ENCODE assay signal across 26 cellular contexts in the genomic region with DNA sequence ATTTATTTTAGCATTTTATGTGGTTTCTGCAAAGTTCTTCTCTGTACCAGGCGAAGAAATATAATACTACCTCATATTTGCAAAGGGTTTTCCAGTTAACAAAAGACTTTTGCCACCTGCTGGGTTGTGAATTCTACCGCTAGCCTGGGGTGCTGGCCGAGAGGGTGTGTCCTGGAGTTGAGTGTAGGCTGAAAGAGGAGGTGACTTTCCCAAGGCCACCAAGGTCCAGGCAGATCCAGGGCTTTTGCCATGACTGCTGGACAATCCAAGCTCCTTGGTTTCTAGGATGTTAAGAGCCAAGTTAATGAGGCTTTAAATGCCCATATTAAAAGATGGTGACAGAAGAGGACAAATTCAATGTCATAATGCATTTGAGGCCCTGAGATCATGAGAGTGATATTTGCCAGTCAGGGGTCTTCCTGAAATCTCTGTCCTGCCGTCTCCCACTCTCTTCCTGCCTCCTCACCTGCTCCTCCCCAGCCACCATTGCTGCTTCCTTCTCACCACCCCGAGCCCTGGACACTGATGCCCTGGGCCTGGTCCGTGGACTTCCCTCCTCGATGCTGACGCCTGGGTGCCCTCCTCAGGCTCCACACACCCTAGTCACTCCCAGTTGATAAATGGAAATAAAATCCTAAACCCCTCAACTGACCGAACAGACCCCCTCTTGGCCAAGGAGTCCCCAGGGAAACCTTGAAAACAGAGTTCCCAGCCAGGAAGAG.
"Had no signal": no experiment of that assay in that cellular context is flagged by ENCODE, and none has a peak within 500 bp of the region (broad histone marks: within the 10 kb centered on the region; RNA-seq: fewer than 3 reads in every experiment).

No MANE protein-coding gene starts in this region.

- H3K27ac ChIP-seq: brain microvascular endothelial cell, cardiac muscle cell, SJCRH30, VCaP had no signal

- H3K36me3 ChIP-seq: brain microvascular endothelial cell, cardiac muscle cell, SJCRH30 had no signal

- H3K4me2 ChIP-seq: SK-N-SH had no signal

- H3K9ac ChIP-seq: SK-N-SH had no signal

- H3K4me3 ChIP-seq: cardiac muscle cell, SJCRH30 had no signal

- DNase-seq: activated CD4-positive, alpha-beta memory T cell treated with anti-CD3 and anti-CD28 coated beads for 36 hours; activated CD4-positive, alpha-beta T cell treated with anti-CD3 and anti-CD28 coated beads, Interleukin-2, amount 10 ng/mL, durations not matched to agents 7 days and 5 days; activated CD4-positive, CD25-positive, alpha-beta regulatory T cell; activated CD8-positive, alpha-beta memory T cell treated with anti-CD3 and anti-CD28 coated beads for 24 hours; activated gamma-delta T cell treated with Interleukin-2 at 50 U/mL for 16 hours; activated naive CD4-positive, alpha-beta T cell treated with anti-CD3 and anti-CD28 coated beads, Interleukin-2, amount 10 ng/mL, durations not matched to agents 7 days and 5 days; activated naive CD8-positive, alpha-beta T cell treated with anti-CD3 and anti-CD28 coated beads for 36 hours; activated T-cell treated with anti-CD3 and anti-CD28 coated beads, Interleukin-2, amount 50 U/mL, for 4 hours; brain microvascular endothelial cell; MM.1S; NCI-H1105; NCI-H1436; NCI-H1694 treated with DMSO at 0.1 percent for 48 hours; NCI-H2029 treated with DMSO at 0.1 percent for 48 hours; NCI-H510A treated with DMSO at 0.1 percent for 48 hours; NCI-H69; NK-92 treated with Interleukin-12 subunit alpha and Interleukin-12 subunit beta, amount 100 ng/mL, for 24 hours; OCI-M1; RPMI8226; SJCRH30; SK-N-SH; T-helper 1 cell had no signal

- H3K27me3 ChIP-seq: brain microvascular endothelial cell, cardiac muscle cell, SJCRH30 had no signal

- ATAC-seq: activated T-cell treated with anti-CD3 and anti-CD28 coated beads, Interleukin-2, amount 50 U/mL, for 4 hours; Panc1; Right ventricle myocardium inferior had no signal

- H3K4me1 ChIP-seq: SJCRH30 had no signal
